10 cellular contexts compared by ENCODE assay signal in the genomic region with DNA sequence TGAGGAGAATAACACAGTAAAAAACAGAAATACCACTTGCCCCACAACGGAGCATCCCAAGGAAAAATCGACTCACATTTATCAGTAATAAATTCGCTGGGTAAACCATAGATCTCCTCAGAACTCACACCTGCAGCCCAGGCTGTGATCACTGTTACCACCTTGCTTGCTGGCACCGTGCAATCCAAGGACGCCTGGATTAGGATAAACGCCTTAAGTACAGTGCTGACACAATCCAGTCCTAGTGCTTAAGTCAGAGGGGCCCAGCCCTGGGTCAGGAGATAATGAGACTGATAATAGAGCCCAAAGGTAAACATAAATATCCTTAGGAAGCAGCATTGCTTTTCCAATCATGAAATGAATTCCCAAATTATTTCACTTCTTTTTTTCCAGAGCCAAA.
"Had no signal": no experiment of that assay in that cellular context is flagged by ENCODE, and none has a peak within 500 bp of the region (broad histone marks: within the 10 kb centered on the region; RNA-seq: fewer than 3 reads in every experiment).

No MANE protein-coding gene starts in this region.

- H3K36me3 ChIP-seq: ovary had no signal

- H3K4me3 ChIP-seq: ovary, SK-N-MC had no signal

- DNase-seq: activated CD4-positive, alpha-beta T cell treated with anti-CD3 and anti-CD28 coated beads, Interleukin-2, amount 50 U/mL, for 1 hour; activated CD8-positive, alpha-beta memory T cell treated with anti-CD3 and anti-CD28 coated beads for 24 hours; activated gamma-delta T cell treated with Interleukin-2 at 50 U/mL for 16 hours; kidney glomerular epithelial cell; ovary; stimulated activated CD4-positive, alpha-beta T cell treated with anti-CD3 and anti-CD28 coated beads, Interleukin-4, amount 100 ng/mL, for 1 hour; stimulated activated naive CD4-positive, alpha-beta T cell; trophoblast cell had no signal

- H3K27ac Mint-ChIP-seq: activated naive CD8-positive, alpha-beta T cell had no signal

- H3K27ac ChIP-seq: ovary, SK-N-MC had no signal

- H3K9me3 ChIP-seq: ovary had no signal

- H3K27me3 Mint-ChIP-seq: activated naive CD8-positive, alpha-beta T cell had no signal

- H3K27me3 ChIP-seq: ovary had no signal

- H3K4me3 Mint-ChIP-seq: activated naive CD8-positive, alpha-beta T cell had no signal
